11 cellular contexts compared by ENCODE assay signal in genomic region chr2:173187911-173188788, GRCh38.
DNase-seq lines count a peak whose midpoint lies in the region; ATAC-seq and TF ChIP-seq lines count a peak whose summit lies in the region.
"Had no signal": no experiment of that assay in that cellular context is flagged by ENCODE, and none has a peak within 500 bp of the region (broad histone marks: within the 10 kb centered on the region; RNA-seq: fewer than 3 reads in every experiment).

No MANE protein-coding gene starts in this region.

- no peak for TF ChIP-seq EP300 in esophagus muscularis mucosa (IDR thresholded peaks at IDR 0.05)

- 68% methylated on average over 6 of the region's 6 CpGs for WGBS in esophagus muscularis mucosa

- H3K9me3 ChIP-seq in MG63: no peaks in the 10 kb centered on the region
- no peaks in the 10 kb centered on the region for H3K9me3 ChIP-seq in esophagus muscularis mucosa
- H3K9me3 ChIP-seq in HAP-1: no peaks in the 10 kb centered on the region

- H3K4me1 ChIP-seq in esophagus muscularis mucosa (peaks cover 67 to 90% (median 87%) of the 10 kb centered on the region in 4 donors), HAP-1 (no peaks in the 10 kb centered on the region)

- H3K4me3 ChIP-seq in MG63 (no peak overlapping the region), esophagus muscularis mucosa (no peak overlapping the region), HAP-1 (no peak overlapping the region)

- no peak for ATAC-seq in GM18867 (IDR thresholded peaks at IDR 0.05; ENCODE audit: unreplicated experiment)

- H3K27me3 ChIP-seq in MG63: no peaks in the 10 kb centered on the region
- H3K27me3 ChIP-seq in esophagus muscularis mucosa: no peaks in the 10 kb centered on the region
- H3K27me3 ChIP-seq in HAP-1 (ENCODE audit: low read depth): no peaks in the 10 kb centered on the region

- no peak for TF ChIP-seq CTCF in esophagus muscularis mucosa (IDR thresholded peaks at IDR 0.05)

- H3K36me3 ChIP-seq in MG63 (peaks cover 32% of the 10 kb centered on the region), esophagus muscularis mucosa (no peaks in the 10 kb centered on the region), HAP-1 (replicated peaks) (no peaks in the 10 kb centered on the region)

- in situ Hi-C loops in HAP-1 (cut with MboI; ENCODE audit: low sequenced_read_pairs): no loop called here

- peak overlapping the region; percentile 58 to 83 (median 80) for H3K27ac ChIP-seq in esophagus muscularis mucosa (replicated peaks in 1 of 4)

- TF ChIP-seq POLR2A in esophagus muscularis mucosa (IDR thresholded peaks at IDR 0.05; ENCODE audit: low read depth): no peak

- DNase-seq in AG20443 (ENCODE audit: low spot score) (peak; percentile 29), MG63 (peak; percentile 45), esophagus muscularis mucosa (ENCODE audit: extremely low spot score) (no peak), mucosa of gallbladder (ENCODE audit: low spot score) (peak; percentile 35), KG1 (lab: John Stamatoyannopoulos, UW) (no peak), NCI-H1694 treated with DMSO at 0.1 percent for 48 hours (lab: John Stamatoyannopoulos, UW) (no peak), HAP-1 (ENCODE audit: low spot score in 2 of 2) (no peak)
- DNase-seq: CD4-positive, alpha-beta T cell; dermis blood vessel endothelial cell; NCI-H2171 treated with DMSO at 0.1 percent for 48 hours had no signal

- intact Hi-C loops in esophagus muscularis mucosa (cut with DNase I): no loop called here

Comparison
In these comparisons a context has a peak if more than half of its experiments do, and no peak if none do; other contexts are left out.
1. DNase-seq: peak in AG20443 (single experiment), MG63 (single experiment) and mucosa of gallbladder (single experiment); none in esophagus muscularis mucosa (single experiment), KG1 (single experiment), NCI-H1694 treated with DMSO at 0.1 percent for 48 hours (single experiment) and HAP-1 (0 of 2).